Comparison of ENCODE assay signal across 17 cellular contexts in genomic region chr2:65374999-65375398, GRCh38.
"Had no signal": no experiment of that assay in that cellular context is flagged by ENCODE, and none has a peak within 500 bp of the region (broad histone marks: within the 10 kb centered on the region; RNA-seq: fewer than 3 reads in every experiment).

No MANE protein-coding gene starts in this region.

- H3K27ac ChIP-seq: psoas muscle, sigmoid colon had no signal

- H3K36me3 ChIP-seq: sigmoid colon had no signal

- DNase-seq: activated CD4-positive, alpha-beta memory T cell treated with anti-CD3 and anti-CD28 coated beads for 36 hours; activated CD4-positive, alpha-beta T cell treated with anti-CD3 and anti-CD28 coated beads for 1 hour; activated gamma-delta T cell treated with Interleukin-2 at 50 U/mL for 16 hours; activated naive CD8-positive, alpha-beta T cell treated with anti-CD3 and anti-CD28 coated beads, Interleukin-2, amount 10 ng/mL, durations not matched to agents 7 days and 5 days; activated T-cell treated with anti-CD3 and anti-CD28 coated beads, Interleukin-2, amount 50 U/mL, for 48 hours; anterior cingulate cortex; mammary epithelial cell; nucleus accumbens; psoas muscle; sigmoid colon; stimulated activated CD4-positive, alpha-beta T cell treated with anti-CD3 and anti-CD28 coated beads, Interleukin-2, amount 100 ng/mL, for 24 hours; stimulated activated naive B cell treated with anti-CD40 and anti-IgM and Interleukin-4, amounts not matched to agents 10 μg/mL and 1 μg/mL and 100 μg/mL, for 72 hours had no signal

- ATAC-seq: esophagus mucosa; natural killer cell treated with Interleukin-12 subunit alpha and Interleukin-12 subunit beta and Interleukin-15 and Interleukin-18, amount 100 ng/mL, for 72 hours; stimulated activated naive B cell treated with anti-CD40 and anti-IgM and Interleukin-4, amounts not matched to agents 10 μg/mL and 1 μg/mL and 100 μg/mL, for 72 hours had no signal

- H3K4me3 ChIP-seq: psoas muscle, sigmoid colon, tibial nerve had no signal

- H3K27me3 ChIP-seq: sigmoid colon, tibial nerve had no signal

- H3K9me3 ChIP-seq: psoas muscle, sigmoid colon, tibial nerve had no signal

- FAIRE-seq: bronchial epithelial cell, endometrium had no signal
